ENCODE assay signal across 8 cellular contexts in the genomic region with DNA sequence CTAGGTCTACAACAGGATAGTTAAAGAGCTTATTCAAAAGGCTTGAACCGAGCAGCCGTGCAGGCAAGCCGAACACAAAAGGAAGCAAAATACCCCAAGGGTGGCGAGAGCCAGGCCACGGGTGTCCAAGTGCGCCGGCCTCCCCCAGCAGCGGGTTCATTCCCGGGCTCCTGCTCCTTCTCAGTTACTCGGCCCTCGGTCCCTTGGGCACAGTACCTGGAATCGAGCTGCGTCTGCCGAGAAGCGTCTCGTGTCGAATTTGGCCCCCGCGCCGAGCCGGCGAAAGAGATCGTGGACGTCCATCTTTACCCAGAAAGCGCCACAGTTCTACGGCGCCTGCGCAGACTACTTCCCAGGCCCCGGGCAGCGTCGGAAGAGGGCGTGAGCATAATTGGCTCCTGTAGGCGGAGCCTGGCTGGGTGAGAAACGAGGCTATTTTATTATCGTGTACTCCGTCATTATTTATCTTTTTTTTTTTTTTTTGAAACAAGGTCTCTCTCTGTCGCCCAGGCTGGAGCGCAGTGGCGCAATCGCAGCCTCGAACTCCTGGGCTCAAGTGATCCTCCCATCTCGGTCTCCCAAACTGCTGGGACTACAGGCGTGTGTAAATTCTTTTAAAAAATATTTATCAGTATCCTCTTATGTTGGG. TPM values are rescaled to one million over a fixed set of nuclear protein-coding genes. Genes with fewer than 3 reads are reported as not detected.
DNase-seq lines count a peak whose midpoint lies in the region; ATAC-seq and TF ChIP-seq lines count a peak whose summit lies in the region.

Gene DDX52, minus strand, starts transcription at position 329 of the 649 bp plus-strand sequence. Its CDS starts 26 bp downstream, at position 303.

- peak; percentile 55 for DNase-seq in AG09309 (ENCODE audit: low read depth)
- peak; percentile 91 for DNase-seq in NCI-H748 treated with DMSO at 0.1 percent for 48 hours (lab: John Stamatoyannopoulos, UW)
- DNase-seq in activated CD4-positive, alpha-beta T cell treated with anti-CD3 and anti-CD28 coated beads, Interleukin-2, amount 50 U/mL, for 1 hour = peak; percentile 87
- peak; percentile 93 for DNase-seq in left lobe of liver (ENCODE audit: low spot score)
- DNase-seq in stimulated activated CD4-positive, alpha-beta T cell treated with anti-CD3 and anti-CD28 coated beads, Interleukin-1b, Interleukin-23, amount 100 ng/mL, for 48 hours = peak; percentile 87

- peak within 1 kb of the TSS; percentile 90 for H3K4me3 Mint-ChIP-seq in dendritic cell treated with granulocyte-macrophage colony-stimulating factor and Interleukin-4, amounts not matched to agents 40 ng/mL and 50 ng/mL, for 4 days

- no peaks in the 10 kb centered on the region for H3K9me3 Mint-ChIP-seq in dendritic cell treated with granulocyte-macrophage colony-stimulating factor and Interleukin-4, amounts not matched to agents 40 ng/mL and 50 ng/mL, for 4 days

- no peak for TF ChIP-seq CTCF in AG09309 (IDR thresholded peaks at IDR 0.05; ENCODE audit: control insufficient read depth, insufficient read depth, low read depth, low read length, missing control alignments)

- peak within 1 kb of the TSS; percentile 82 for H3K4me3 ChIP-seq in AG09309 (ENCODE audit: control insufficient read depth, low read depth, low read length)

- H3K27ac Mint-ChIP-seq in dendritic cell treated with granulocyte-macrophage colony-stimulating factor and Interleukin-4, amounts not matched to agents 40 ng/mL and 50 ng/mL, for 4 days = peak within 1 kb of the TSS; percentile 94

- intact Hi-C loops in dendritic cell treated with granulocyte-macrophage colony-stimulating factor and Interleukin-4, amounts not matched to agents 40 ng/mL and 50 ng/mL, for 4 days (cut with micrococcal nuclease) = loop anchor here (5.0 kb wide), 1 partner anchor 199 kb away; no protein-coding TSS in a partner anchor

- ATAC-seq in GM19043 (IDR thresholded peaks at IDR 0.05; ENCODE audit: low read depth, unreplicated experiment) = peak; percentile 72
- peak; percentile 87 for ATAC-seq in HG03565 (IDR thresholded peaks at IDR 0.05; ENCODE audit: unreplicated experiment)
- ATAC-seq in left lobe of liver = peak; percentile 98

- H3K36me3 Mint-ChIP-seq in dendritic cell treated with granulocyte-macrophage colony-stimulating factor and Interleukin-4, amounts not matched to agents 40 ng/mL and 50 ng/mL, for 4 days (ENCODE audit: low read depth) = peaks cover 40% of the 10 kb centered on the region

- peaks cover 39% of the 10 kb centered on the region for H3K4me1 Mint-ChIP-seq in dendritic cell treated with granulocyte-macrophage colony-stimulating factor and Interleukin-4, amounts not matched to agents 40 ng/mL and 50 ng/mL, for 4 days (ENCODE audit: low read depth)

- H3K27me3 Mint-ChIP-seq in dendritic cell treated with granulocyte-macrophage colony-stimulating factor and Interleukin-4, amounts not matched to agents 40 ng/mL and 50 ng/mL, for 4 days = peaks cover 34% of the 10 kb centered on the region

RNA-seq across cellular contexts. Expression of gene DDX52, which starts in this region (rescaled TPM):
- 10.1 TPM for total RNA-seq in left lobe of liver

Comparison
In these comparisons a context has a peak if more than half of its experiments do, and no peak if none do; other contexts are left out.
1. Peak in every context shown above with its lines: DNase-seq, ATAC-seq and H3K4me3 ChIP-seq.